Comparison of ENCODE assay signal across 12 cellular contexts in genomic region chr17:79414520-79415065, GRCh38.
DNase-seq lines count a peak whose midpoint lies in the region; ATAC-seq and TF ChIP-seq lines count a peak whose summit lies in the region.
"Had no signal": no experiment of that assay in that cellular context is flagged by ENCODE, and none has a peak within 500 bp of the region (broad histone marks: within the 10 kb centered on the region; RNA-seq: fewer than 3 reads in every experiment).

No MANE protein-coding gene starts in this region.

- TF ChIP-seq POLR2A in body of pancreas (IDR thresholded peaks at IDR 0.05) = no peak

- peak overlapping the region; percentile 78 for H2AK5ac ChIP-seq in neuronal stem cell (ENCODE audit: low read depth, low read length)

- intact Hi-C loops in body of pancreas (cut with DNase I) = no loop called here

- peaks cover 4% of the 10 kb centered on the region for H3K79me1 ChIP-seq in neuronal stem cell (ENCODE audit: low read depth, low read length)

- ATAC-seq in body of pancreas = no peak
- no peak for ATAC-seq in activated T-cell treated with anti-CD3 and anti-CD28 coated beads, Interleukin-2, amount 50 U/mL, for 72 hours (replicated peaks in 1 of 2)

- H3K27me3 Mint-ChIP-seq in activated T-cell treated with anti-CD3 and anti-CD28 coated beads, Interleukin-2, amount 50 U/mL, for 72 hours (ENCODE audit: low read depth) = peaks cover 7% of the 10 kb centered on the region
- H3K27me3 Mint-ChIP-seq: CD4-positive, CD25-positive, alpha-beta regulatory T cell had no signal

- H3K9me3 Mint-ChIP-seq in activated T-cell treated with anti-CD3 and anti-CD28 coated beads, Interleukin-2, amount 50 U/mL, for 72 hours = no peaks in the 10 kb centered on the region
- H3K9me3 Mint-ChIP-seq: H9 had no signal

- H3K4me2 ChIP-seq in BLaER1 = peak overlapping the region; percentile 86
- H3K4me2 ChIP-seq in neuronal stem cell (ENCODE audit: insufficient read depth, low read length, poor library complexity, severe bottlenecking) = no peak overlapping the region
- H3K4me2 ChIP-seq: KMS-11 had no signal

- no peak overlapping the region for H3K23ac ChIP-seq in neuronal stem cell (ENCODE audit: low read depth, low read length, poor library complexity)

- peak overlapping the region; percentile 54 for H3K18ac ChIP-seq in neuronal stem cell (ENCODE audit: low read length)

- H3K9me3 ChIP-seq in BLaER1 = no peaks in the 10 kb centered on the region
- peaks cover 0 to 3% of the 10 kb centered on the region in 2 donors for H3K9me3 ChIP-seq in neuronal stem cell (replicated peaks in 1 of 2; ENCODE audit: control insufficient read depth in 2 of 2, insufficient read depth in 1 of 2, low read depth in 1 of 2, low read length in 2 of 2)
- H3K9me3 ChIP-seq in body of pancreas = no peaks in the 10 kb centered on the region

- H3K27ac Mint-ChIP-seq in activated T-cell treated with anti-CD3 and anti-CD28 coated beads, Interleukin-2, amount 50 U/mL, for 72 hours = no peak overlapping the region
- H3K27ac Mint-ChIP-seq: CD4-positive, CD25-positive, alpha-beta regulatory T cell had no signal

- peak overlapping the region; percentile 34; the same call in 1 of the 2 replicates for H3K9ac ChIP-seq in BLaER1
- H3K9ac ChIP-seq in neuronal stem cell (ENCODE audit: low read depth, low read length, poor library complexity) = peak overlapping the region; percentile 10
- H3K9ac ChIP-seq: GM23248, KMS-11 had no signal

- no peak overlapping the region for H4K91ac ChIP-seq in neuronal stem cell (ENCODE audit: low read depth, low read length, poor library complexity)

- no peak overlapping the region for H2BK120ac ChIP-seq in neuronal stem cell (ENCODE audit: low read depth, low read length)

- no peak overlapping the region for H2AFZ ChIP-seq in neuronal stem cell (ENCODE audit: low read length)
- H2AFZ ChIP-seq: GM23248 had no signal

- WGBS in neuronal stem cell (ENCODE audit: extremely low coverage in 2 of 2, insufficient read length in 2 of 2, insufficient replicate concordance in 1 of 2), 2 donors = no CpG with 5 or more reads among the region's 19 CpGs
- 48 to 60% methylated on average over 14 to 19 of the region's 19 CpGs for WGBS in body of pancreas, 2 donors

- no peak overlapping the region for H2BK12ac ChIP-seq in neuronal stem cell (ENCODE audit: low read length)

- H3K27me3 ChIP-seq in BLaER1 (peaks cover 17% of the 10 kb centered on the region; the same call in 1 of the 2 replicates), neuronal stem cell (ENCODE audit: control insufficient read depth in 3 of 3, insufficient read depth in 3 of 3, low read depth in 1 of 3, low read length in 3 of 3) (peaks cover 0 to 37% (median 3%) of the 10 kb centered on the region in 3 experiments), body of pancreas (peaks cover 0 to 13% of the 10 kb centered on the region in 2 donors)

- H2BK15ac ChIP-seq in neuronal stem cell (ENCODE audit: low read length) = peak overlapping the region; percentile 27

- DNase-seq in DMS 273 (lab: John Stamatoyannopoulos, UW; ENCODE audit: unreplicated experiment) = peak; percentile 44
- no peak for DNase-seq in DMS 273 treated with DMSO at 0.1 percent for 48 hours (lab: John Stamatoyannopoulos, UW)
- no peak for DNase-seq in neuronal stem cell (ENCODE audit: low spot score)
- no peak for DNase-seq in body of pancreas
- DNase-seq in activated T-cell treated with anti-CD3 and anti-CD28 coated beads, Interleukin-2, amount 50 U/mL, for 72 hours = no peak
- DNase-seq: CD4-positive, CD25-positive, alpha-beta regulatory T cell; GM23248; H9 had no signal

- no peaks in the 10 kb centered on the region for H3K36me3 Mint-ChIP-seq in activated T-cell treated with anti-CD3 and anti-CD28 coated beads, Interleukin-2, amount 50 U/mL, for 72 hours (ENCODE audit: insufficient read depth in 2 of 2)
- H3K36me3 Mint-ChIP-seq: CD4-positive, CD25-positive, alpha-beta regulatory T cell had no signal

- H2BK5ac ChIP-seq in neuronal stem cell (ENCODE audit: low read length) = no peak overlapping the region

- H3K36me3 ChIP-seq in BLaER1 (no peaks in the 10 kb centered on the region), neuronal stem cell (replicated peaks in 1 of 2; ENCODE audit: control insufficient read depth in 2 of 2, insufficient read depth in 2 of 2, low read length in 2 of 2) (peaks cover 0 to 3% of the 10 kb centered on the region in 2 donors), body of pancreas (replicated peaks in 1 of 2; ENCODE audit: insufficient read depth in 1 of 2, low read depth in 2 of 2) (no peaks in the 10 kb centered on the region)

- peak overlapping the region; percentile 24; the same call in 1 of the 2 replicates for H3K27ac ChIP-seq in BLaER1
- peak overlapping the region; percentile 52 for H3K27ac ChIP-seq in VCaP
- no peak overlapping the region for H3K27ac ChIP-seq in neuronal stem cell (replicated peaks; ENCODE audit: low read length)
- no peak overlapping the region for H3K27ac ChIP-seq in body of pancreas
- H3K27ac ChIP-seq: 22Rv1, GM23248, KMS-11 had no signal

- H3K4me1 ChIP-seq in BLaER1 = peaks cover 74% of the 10 kb centered on the region
- H3K4me1 ChIP-seq in neuronal stem cell (ENCODE audit: control insufficient read depth in 2 of 2, insufficient read depth in 1 of 2, low read depth in 1 of 2, low read length in 2 of 2) = peaks cover 0 to 4% of the 10 kb centered on the region in 2 donors
- H3K4me1 ChIP-seq in body of pancreas = peaks cover 3% of the 10 kb centered on the region

- no peak overlapping the region for H3K4me3 Mint-ChIP-seq in activated T-cell treated with anti-CD3 and anti-CD28 coated beads, Interleukin-2, amount 50 U/mL, for 72 hours
- H3K4me3 Mint-ChIP-seq: CD4-positive, CD25-positive, alpha-beta regulatory T cell; H9 had no signal

- H3K14ac ChIP-seq in neuronal stem cell (ENCODE audit: low read length) = no peak overlapping the region

- H3K4ac ChIP-seq in neuronal stem cell (ENCODE audit: low read length) = no peak overlapping the region

- TF ChIP-seq CTCF in VCaP (conservative IDR thresholded peaks at IDR 0.05) (no peak), body of pancreas (IDR thresholded peaks at IDR 0.05) (no peak)

- no peaks in the 10 kb centered on the region for H4K20me1 ChIP-seq in BLaER1

- H4K8ac ChIP-seq in neuronal stem cell (ENCODE audit: low read depth, low read length) = no peak overlapping the region

- no peaks in the 10 kb centered on the region for H3K4me1 Mint-ChIP-seq in activated T-cell treated with anti-CD3 and anti-CD28 coated beads, Interleukin-2, amount 50 U/mL, for 72 hours (ENCODE audit: low read depth)
- H3K4me1 Mint-ChIP-seq: CD4-positive, CD25-positive, alpha-beta regulatory T cell had no signal

- H3K4me3 ChIP-seq in BLaER1 (no peak overlapping the region), neuronal stem cell (ENCODE audit: low read length in 2 of 2) (no peak overlapping the region), body of pancreas (no peak overlapping the region)
- H3K4me3 ChIP-seq: GM23248 had no signal

Comparison
In these comparisons a context has a peak if more than half of its experiments do, and no peak if none do; other contexts are left out.
1. H3K27ac ChIP-seq: peak in BLaER1 (single experiment) and VCaP (single experiment); none in neuronal stem cell (single experiment) and body of pancreas (0 of 4).